Comparison of ENCODE assay signal across 20 cellular contexts in genomic region chr4:183860110-183860509, GRCh38. TPM values are rescaled to one million over a fixed set of nuclear protein-coding genes. Genes with fewer than 3 reads are reported as not detected.
"Had no signal": no experiment of that assay in that cellular context is flagged by ENCODE, and none has a peak within 500 bp of the region (broad histone marks: within the 10 kb centered on the region; RNA-seq: fewer than 3 reads in every experiment).

No MANE protein-coding gene starts in this region.

- H3K4me1 ChIP-seq: gastrocnemius medialis, left lung, prostate gland, right lobe of liver had no signal

- H3K4me3 ChIP-seq: gastrocnemius medialis, hepatocyte, left lung, lower lobe of right lung, prostate gland, right lobe of liver, smooth muscle cell, stomach, thyroid gland had no signal

- H3K9me3 ChIP-seq: gastrocnemius medialis, left lung, lower lobe of right lung, prostate gland, right lobe of liver, stomach, thyroid gland had no signal

- H3K27ac ChIP-seq: dorsolateral prefrontal cortex, gastrocnemius medialis, left lung, lower lobe of right lung, prostate gland, right lobe of liver, stomach had no signal

- H3K36me3 ChIP-seq: gastrocnemius medialis, left lung, lower lobe of right lung, prostate gland, right lobe of liver, stomach, thyroid gland had no signal

- ATAC-seq: gastrocnemius medialis; left lung; lower lobe of right lung; naive thymus-derived CD4-positive, alpha-beta T cell; right lobe of liver had no signal

- H3K27me3 ChIP-seq: dorsolateral prefrontal cortex, gastrocnemius medialis, hepatocyte, left lung, right lobe of liver, stomach, thyroid gland had no signal

- DNase-seq: central memory CD4-positive, alpha-beta T cell; dorsolateral prefrontal cortex; effector CD4-positive, alpha-beta T cell; gastrocnemius medialis; left cardiac atrium; left lung; lower lobe of right lung; mesenchymal stem cell; naive thymus-derived CD4-positive, alpha-beta T cell; right lobe of liver; stimulated activated CD4-positive, alpha-beta T cell treated with anti-CD3 and anti-CD28 coated beads, Interleukin-12 subunit alpha, Interleukin-12 subunit beta, amount 100 ng/mL, for 4 hours; stimulated activated CD4-positive, alpha-beta T cell treated with anti-CD3 and anti-CD28 coated beads, Interleukin-1b, Interleukin-23, amount 100 ng/mL, for 48 hours; stimulated activated CD4-positive, alpha-beta T cell treated with anti-CD3 and anti-CD28 coated beads, Interleukin-4, amount 100 ng/mL, for 1 hour; stimulated activated CD8-positive, alpha-beta memory T cell treated with anti-CD3 and anti-CD28 coated beads, Interleukin-4, amount 100 ng/mL, for 48 hours; stimulated activated naive CD4-positive, alpha-beta T cell; stomach had no signal

RNA-seq across cellular contexts. Expression of gene STOX2, which starts 45.0 kb away (rescaled TPM):
- total RNA-seq: naive thymus-derived CD4-positive, alpha-beta T cell had no signal
- polyA plus RNA-seq: naive thymus-derived CD4-positive, alpha-beta T cell had no signal
